Comparison of ENCODE assay signal across 15 cellular contexts in the genomic region with DNA sequence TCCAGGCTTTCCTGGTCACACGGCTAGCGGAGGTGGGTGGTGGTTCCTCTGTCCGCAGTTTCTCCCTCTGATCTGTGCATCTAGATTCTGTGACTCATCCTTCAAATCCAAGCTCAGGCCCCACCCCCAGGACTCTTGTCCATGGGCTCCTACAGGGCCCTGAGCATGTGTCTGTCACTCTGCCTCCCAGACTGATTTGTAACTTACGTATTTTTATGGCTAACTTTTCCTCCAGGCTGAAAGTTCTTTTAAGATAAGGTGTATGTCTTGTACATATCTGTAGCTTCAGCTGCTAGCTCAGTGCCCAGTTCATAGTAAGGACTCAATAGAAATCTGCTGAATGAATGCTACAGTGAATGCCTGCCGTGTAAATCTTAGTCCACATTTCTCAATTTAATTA. TPM values are rescaled to one million over a fixed set of nuclear protein-coding genes. Genes with fewer than 3 reads are reported as not detected.
DNase-seq lines count a peak whose midpoint lies in the region; ATAC-seq and TF ChIP-seq lines count a peak whose summit lies in the region.
"Had no signal": no experiment of that assay in that cellular context is flagged by ENCODE, and none has a peak within 500 bp of the region (broad histone marks: within the 10 kb centered on the region; RNA-seq: fewer than 3 reads in every experiment).

No MANE protein-coding gene starts in this region.

- POLR2A ChIA-PET in WTC11 (lab: Charles Lee) = no interaction called here

- CTCF ChIA-PET in WTC11 (lab: Charles Lee) = interaction anchor here (2.0 to 3.8 kb wide), 3 partner anchors 8 to 25 kb away, joined by 7 to 10 read pairs (median 8); a partner anchor contains a TSS

- no peaks in the 10 kb centered on the region for H3K9me3 ChIP-seq in body of pancreas

- H3K27me3 ChIP-seq in body of pancreas = no peaks in the 10 kb centered on the region

- 88 to 89% methylated on average over 5 of the region's 5 CpGs for WGBS in body of pancreas, 2 donors

- peak; percentile 44 for ATAC-seq in WTC11
- no peak for ATAC-seq in body of pancreas
- ATAC-seq: activated naive CD4-positive, alpha-beta T cell treated with anti-CD3 and anti-CD28 coated beads, Interleukin-2, amount 50 U/mL, for 72 hours; left colon had no signal

- intact Hi-C loops in body of pancreas (cut with DNase I) = no loop called here

- H3K27ac ChIP-seq in body of pancreas = no peak overlapping the region

- no peaks in the 10 kb centered on the region for H3K36me3 Mint-ChIP-seq in WTC11
- H3K36me3 Mint-ChIP-seq: activated naive CD4-positive, alpha-beta T cell treated with anti-CD3 and anti-CD28 coated beads, Interleukin-2, amount 50 U/mL, for 72 hours had no signal

- H3K27ac Mint-ChIP-seq in WTC11 = no peak overlapping the region
- H3K27ac Mint-ChIP-seq: activated naive CD4-positive, alpha-beta T cell treated with anti-CD3 and anti-CD28 coated beads, Interleukin-2, amount 50 U/mL, for 72 hours had no signal

- H3K4me1 Mint-ChIP-seq in WTC11 = peaks cover 6% of the 10 kb centered on the region

- no peak for TF ChIP-seq POLR2A in body of pancreas (IDR thresholded peaks at IDR 0.05)

- DNase-seq in AG10803 (ENCODE audit: low read depth) = peak; percentile 47
- peak; percentile 33 for DNase-seq in HS-27A (ENCODE audit: low read depth)
- DNase-seq in WTC11 (ENCODE audit: low spot score) = no peak
- DNase-seq in kidney glomerular epithelial cell (lab: John Stamatoyannopoulos, UW) = peak; percentile 35
- no peak for DNase-seq in NCI-H2081 treated with DMSO at 0.1 percent for 48 hours (lab: John Stamatoyannopoulos, UW)
- no peak for DNase-seq in activated CD4-positive, alpha-beta T cell treated with anti-CD3 and anti-CD28 coated beads, Interleukin-2, amount 50 U/mL, for 4 hours
- DNase-seq in NCI-H2107 treated with DMSO at 0.1 percent for 48 hours (lab: John Stamatoyannopoulos, UW; ENCODE audit: unreplicated experiment) = no peak
- no peak for DNase-seq in body of pancreas
- DNase-seq: activated CD4-positive, alpha-beta T cell treated with anti-CD3 and anti-CD28 coated beads, Interleukin-2, amount 50 U/mL, for 1 hour; COR-L47; left colon; NCI-H2029 had no signal

- H3K36me3 ChIP-seq in body of pancreas (replicated peaks in 1 of 2; ENCODE audit: insufficient read depth in 1 of 2, low read depth in 2 of 2) = no peaks in the 10 kb centered on the region

- no peaks in the 10 kb centered on the region for H3K4me1 ChIP-seq in body of pancreas

- H3K9me3 Mint-ChIP-seq in WTC11 = no peaks in the 10 kb centered on the region
- H3K9me3 Mint-ChIP-seq: activated naive CD4-positive, alpha-beta T cell treated with anti-CD3 and anti-CD28 coated beads, Interleukin-2, amount 50 U/mL, for 72 hours had no signal

- H3K4me3 Mint-ChIP-seq in WTC11 = no peak overlapping the region

- H3K27me3 Mint-ChIP-seq in WTC11 (ENCODE audit: low read depth) = peaks cover 4% of the 10 kb centered on the region

- TF ChIP-seq CTCF in AG10803 (conservative IDR thresholded peaks at IDR 0.05; ENCODE audit: low read length) (no peak), WTC11 (IDR thresholded peaks at IDR 0.05) (no peak), body of pancreas (IDR thresholded peaks at IDR 0.05) (no peak)

- H3K4me3 ChIP-seq in AG10803 (ENCODE audit: low read length) (no peak overlapping the region), body of pancreas (no peak overlapping the region)

TF ChIP-seq in WTC11, 78 proteins besides CTCF, POLR2A, EP300 and RAD21:
- TF ChIP-seq, protein P1, sequence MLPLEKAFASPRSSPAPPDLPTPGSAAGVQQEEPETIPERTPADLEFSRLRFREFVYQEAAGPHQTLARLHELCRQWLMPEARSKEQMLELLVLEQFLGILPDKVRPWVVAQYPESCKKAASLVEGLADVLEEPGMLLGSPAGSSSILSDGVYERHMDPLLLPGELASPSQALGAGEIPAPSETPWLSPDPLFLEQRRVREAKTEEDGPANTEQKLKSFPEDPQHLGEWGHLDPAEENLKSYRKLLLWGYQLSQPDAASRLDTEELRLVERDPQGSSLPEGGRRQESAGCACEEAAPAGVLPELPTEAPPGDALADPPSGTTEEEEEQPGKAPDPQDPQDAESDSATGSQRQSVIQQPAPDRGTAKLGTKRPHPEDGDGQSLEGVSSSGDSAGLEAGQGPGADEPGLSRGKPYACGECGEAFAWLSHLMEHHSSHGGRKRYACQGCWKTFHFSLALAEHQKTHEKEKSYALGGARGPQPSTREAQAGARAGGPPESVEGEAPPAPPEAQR (CRISPR knock-in tag; IDR thresholded peaks at IDR 0.05) = no peak
- TF ChIP-seq NR3C1 (CRISPR knock-in tag; conservative IDR thresholded peaks at IDR 0.05; ENCODE audit: low read depth) = no peak
- no peak for TF ChIP-seq MYBL2 (CRISPR knock-in tag; IDR thresholded peaks at IDR 0.05)
- TF ChIP-seq ZNF219 (CRISPR knock-in tag; IDR thresholded peaks at IDR 0.05; ENCODE audit: borderline replicate concordance) = no peak
- TF ChIP-seq FOXP1 (CRISPR knock-in tag; IDR thresholded peaks at IDR 0.05; ENCODE audit: borderline replicate concordance) = no peak
- no peak for TF ChIP-seq TCF7 (CRISPR knock-in tag; IDR thresholded peaks at IDR 0.05; ENCODE audit: low read depth)
- TF ChIP-seq, protein P2, sequence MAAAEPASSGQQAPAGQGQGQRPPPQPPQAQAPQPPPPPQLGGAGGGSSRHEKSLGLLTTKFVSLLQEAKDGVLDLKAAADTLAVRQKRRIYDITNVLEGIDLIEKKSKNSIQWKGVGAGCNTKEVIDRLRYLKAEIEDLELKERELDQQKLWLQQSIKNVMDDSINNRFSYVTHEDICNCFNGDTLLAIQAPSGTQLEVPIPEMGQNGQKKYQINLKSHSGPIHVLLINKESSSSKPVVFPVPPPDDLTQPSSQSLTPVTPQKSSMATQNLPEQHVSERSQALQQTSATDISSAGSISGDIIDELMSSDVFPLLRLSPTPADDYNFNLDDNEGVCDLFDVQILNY (CRISPR knock-in tag; IDR thresholded peaks at IDR 0.05) = no peak
- TF ChIP-seq, protein P3, sequence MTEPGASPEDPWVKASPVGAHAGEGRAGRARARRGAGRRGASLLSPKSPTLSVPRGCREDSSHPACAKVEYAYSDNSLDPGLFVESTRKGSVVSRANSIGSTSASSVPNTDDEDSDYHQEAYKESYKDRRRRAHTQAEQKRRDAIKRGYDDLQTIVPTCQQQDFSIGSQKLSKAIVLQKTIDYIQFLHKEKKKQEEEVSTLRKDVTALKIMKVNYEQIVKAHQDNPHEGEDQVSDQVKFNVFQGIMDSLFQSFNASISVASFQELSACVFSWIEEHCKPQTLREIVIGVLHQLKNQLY (CRISPR knock-in tag; IDR thresholded peaks at IDR 0.05) = no peak
- no peak for TF ChIP-seq ZNF121 (CRISPR knock-in tag; IDR thresholded peaks at IDR 0.05)

RNA-seq across cellular contexts. Expression of a gene that starts 8.0 kb away (rescaled TPM):
- total RNA-seq in WTC11 (2021) (4.4 to 6.4 TPM (median 5.7 TPM) in 3 replicates), body of pancreas (1 to 10 TPM; 2.0 to 6.0 TPM)
- total RNA-seq: endothelial cell of umbilical vein, pulmonary artery endothelial cell had no signal

Comparison
In these comparisons a context has a peak if more than half of its experiments do, and no peak if none do; other contexts are left out.
1. DNase-seq: peak in AG10803 (single experiment), HS-27A (single experiment) and kidney glomerular epithelial cell (single experiment); none in WTC11 (single experiment), NCI-H2081 treated with DMSO at 0.1 percent for 48 hours (single experiment), activated CD4-positive, alpha-beta T cell treated with anti-CD3 and anti-CD28 coated beads, Interleukin-2, amount 50 U/mL, for 4 hours (0 of 2), NCI-H2107 treated with DMSO at 0.1 percent for 48 hours (single experiment) and body of pancreas (0 of 4).